In the genomic region with DNA sequence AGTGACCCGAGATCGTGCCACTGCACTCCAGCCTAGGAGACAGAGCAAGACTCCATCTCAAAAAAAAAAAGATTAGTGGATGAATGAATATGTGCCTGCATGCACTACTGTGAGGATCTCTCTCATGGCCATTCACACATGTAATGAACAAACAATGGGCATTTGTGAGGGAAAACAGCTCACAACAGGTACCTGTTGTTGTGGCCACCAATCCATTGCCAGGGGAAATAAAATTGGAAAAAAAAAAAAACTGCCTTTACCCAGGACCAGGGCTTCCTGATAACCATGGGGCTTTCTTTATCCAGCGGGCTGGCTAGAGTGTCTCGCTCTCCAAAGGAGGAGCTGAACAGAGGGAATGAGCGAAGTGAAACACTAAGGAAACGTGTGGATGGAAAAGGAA, we compare ENCODE assay signal across 23 cellular contexts.
"Had no signal": no experiment of that assay in that cellular context is flagged by ENCODE, and none has a peak within 500 bp of the region (broad histone marks: within the 10 kb centered on the region; RNA-seq: fewer than 3 reads in every experiment).

No MANE protein-coding gene starts in this region.

- H3K79me2 ChIP-seq: parathyroid adenoma had no signal

- H3K9me3 Mint-ChIP-seq: central memory CD8-positive, alpha-beta T cell; effector memory CD8-positive, alpha-beta T cell; immature natural killer cell; natural killer cell treated with Interleukin-12 subunit alpha and Interleukin-12 subunit beta and Interleukin-15 and Interleukin-18, amount 100 ng/mL, for 72 hours had no signal

- H3K4me3 Mint-ChIP-seq: central memory CD8-positive, alpha-beta T cell; effector memory CD8-positive, alpha-beta T cell; immature natural killer cell; natural killer cell treated with Interleukin-12 subunit alpha and Interleukin-12 subunit beta and Interleukin-15 and Interleukin-18, amount 100 ng/mL, for 72 hours had no signal

- ATAC-seq: effector memory CD8-positive, alpha-beta T cell; gastroesophageal sphincter; left cardiac atrium; left ventricle myocardium superior; natural killer cell treated with Interleukin-12 subunit alpha and Interleukin-12 subunit beta and Interleukin-15 and Interleukin-18, amount 100 ng/mL, for 72 hours; sciatic nerve had no signal

- DNase-seq: effector memory CD8-positive, alpha-beta T cell; esophagus squamous epithelium; foreskin fibroblast; glutamatergic neuron; immature natural killer cell; left cardiac atrium; left ventricle myocardium superior; mesenchymal stem cell; midbrain; occipital lobe; spleen; stimulated activated CD4-positive, alpha-beta T cell treated with anti-CD3 and anti-CD28 coated beads, Interleukin-2, amount 100 ng/mL, for 24 hours; stimulated activated naive CD4-positive, alpha-beta T cell treated with Interleukin-2 at 50 U/mL for 16 hours; testis had no signal

- H3K27ac Mint-ChIP-seq: immature natural killer cell; natural killer cell treated with Interleukin-12 subunit alpha and Interleukin-12 subunit beta and Interleukin-15 and Interleukin-18, amount 100 ng/mL, for 72 hours had no signal

- H3K36me3 ChIP-seq: esophagus squamous epithelium, gastroesophageal sphincter, prostate gland, spleen, tibial nerve had no signal

- H3K36me3 Mint-ChIP-seq: immature natural killer cell; natural killer cell treated with Interleukin-12 subunit alpha and Interleukin-12 subunit beta and Interleukin-15 and Interleukin-18, amount 100 ng/mL, for 72 hours had no signal

- H3K4me3 ChIP-seq: esophagus squamous epithelium, gastroesophageal sphincter, lung, prostate gland, spleen, testis, tibial nerve had no signal

- H3K4me1 ChIP-seq: parathyroid adenoma, prostate gland, spleen had no signal

- H3K27me3 Mint-ChIP-seq: central memory CD8-positive, alpha-beta T cell; effector memory CD8-positive, alpha-beta T cell; natural killer cell treated with Interleukin-12 subunit alpha and Interleukin-12 subunit beta and Interleukin-15 and Interleukin-18, amount 100 ng/mL, for 72 hours had no signal

- H2AFZ ChIP-seq: parathyroid adenoma had no signal

- FAIRE-seq: keratinocyte had no signal

- H3K9me3 ChIP-seq: esophagus squamous epithelium, gastroesophageal sphincter, prostate gland, spleen, testis, tibial nerve had no signal

- H3K27me3 ChIP-seq: esophagus squamous epithelium, gastroesophageal sphincter, testis, tibial nerve had no signal

- H3K27ac ChIP-seq: esophagus squamous epithelium, parathyroid adenoma, prostate gland, spleen, testis had no signal
